In the genomic region with DNA sequence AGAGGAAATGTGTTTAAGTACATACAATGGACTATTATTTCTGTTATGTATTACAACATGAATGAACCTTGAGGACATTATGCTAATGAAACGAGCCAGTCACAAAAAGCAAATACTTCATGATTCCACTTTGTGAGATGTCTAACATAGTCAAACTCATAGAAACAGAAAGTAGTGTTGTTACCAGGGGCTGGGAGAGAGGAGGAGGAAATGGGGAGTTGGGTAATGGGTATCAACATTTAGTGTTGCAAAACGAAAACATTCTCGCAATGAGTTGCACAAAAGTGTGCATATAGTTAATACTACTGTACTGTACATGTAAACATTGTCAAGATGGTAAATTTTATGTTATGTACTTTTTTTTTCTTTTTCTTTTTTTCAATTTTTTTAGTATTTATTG, we compare ENCODE assay signal across 16 cellular contexts.
"Had no signal": no experiment of that assay in that cellular context is flagged by ENCODE, and none has a peak within 500 bp of the region (broad histone marks: within the 10 kb centered on the region; RNA-seq: fewer than 3 reads in every experiment).

No MANE protein-coding gene starts in this region.

- H3K36me3 ChIP-seq: ovary, prostate gland, transverse colon, uterus had no signal

- H3K9me3 ChIP-seq: ovary, prostate gland, transverse colon, uterus had no signal

- H3K27me3 ChIP-seq: ovary, transverse colon, uterus had no signal

- H3K4me1 Mint-ChIP-seq: brain; stimulated activated naive B cell treated with anti-CD40 and anti-IgM and Interleukin-4, amounts not matched to agents 10 μg/mL and 1 μg/mL and 100 μg/mL, for 72 hours; WTC11 had no signal

- H3K27ac Mint-ChIP-seq: activated naive CD4-positive, alpha-beta T cell treated with anti-CD3 and anti-CD28 coated beads, Interleukin-2, amount 50 U/mL, for 72 hours; brain; stimulated activated naive B cell treated with anti-CD40 and anti-IgM and Interleukin-4, amounts not matched to agents 10 μg/mL and 1 μg/mL and 100 μg/mL, for 72 hours; WTC11 had no signal

- H3K4me1 ChIP-seq: prostate gland, transverse colon, uterus had no signal

- H3K27me3 Mint-ChIP-seq: brain had no signal

- H3K4me3 Mint-ChIP-seq: brain; natural killer cell treated with Interleukin-12 subunit alpha and Interleukin-12 subunit beta and Interleukin-15 and Interleukin-18, amount 100 ng/mL, for 72 hours; stimulated activated naive B cell treated with anti-CD40 and anti-IgM and Interleukin-4, amounts not matched to agents 10 μg/mL and 1 μg/mL and 100 μg/mL, for 72 hours; WTC11 had no signal

- H3K4me3 ChIP-seq: ovary, prostate gland, transverse colon, uterus had no signal

- H3K9me3 Mint-ChIP-seq: natural killer cell treated with Interleukin-12 subunit alpha and Interleukin-12 subunit beta and Interleukin-15 and Interleukin-18, amount 100 ng/mL, for 72 hours had no signal

- H3K27ac ChIP-seq: ovary, prostate gland, transverse colon, uterus had no signal

- DNase-seq: activated T-cell treated with anti-CD3 and anti-CD28 coated beads, Interleukin-2, amount 50 U/mL, for 1 hour; aorta; foreskin fibroblast; left ventricle myocardium superior; midbrain; ovary; stimulated activated CD4-positive, alpha-beta T cell treated with anti-CD3 and anti-CD28 coated beads, Interleukin-2, amount 100 ng/mL, for 48 hours; stimulated activated CD8-positive, alpha-beta memory T cell treated with anti-CD3 and anti-CD28 coated beads, Interleukin-4, amount 100 ng/mL, for 48 hours; stimulated activated naive B cell treated with anti-CD40 and anti-IgM and Interleukin-4, amounts not matched to agents 10 μg/mL and 1 μg/mL and 100 μg/mL, for 72 hours; transverse colon; uterus had no signal

- ATAC-seq: activated naive CD4-positive, alpha-beta T cell treated with anti-CD3 and anti-CD28 coated beads, Interleukin-2, amount 50 U/mL, for 72 hours; left ventricle myocardium superior; stimulated activated naive B cell treated with anti-CD40 and anti-IgM and Interleukin-4, amounts not matched to agents 10 μg/mL and 1 μg/mL and 100 μg/mL, for 72 hours; WTC11 had no signal

- H3K36me3 Mint-ChIP-seq: natural killer cell treated with Interleukin-12 subunit alpha and Interleukin-12 subunit beta and Interleukin-15 and Interleukin-18, amount 100 ng/mL, for 72 hours; stimulated activated naive B cell treated with anti-CD40 and anti-IgM and Interleukin-4, amounts not matched to agents 10 μg/mL and 1 μg/mL and 100 μg/mL, for 72 hours had no signal
